In the genomic region with DNA sequence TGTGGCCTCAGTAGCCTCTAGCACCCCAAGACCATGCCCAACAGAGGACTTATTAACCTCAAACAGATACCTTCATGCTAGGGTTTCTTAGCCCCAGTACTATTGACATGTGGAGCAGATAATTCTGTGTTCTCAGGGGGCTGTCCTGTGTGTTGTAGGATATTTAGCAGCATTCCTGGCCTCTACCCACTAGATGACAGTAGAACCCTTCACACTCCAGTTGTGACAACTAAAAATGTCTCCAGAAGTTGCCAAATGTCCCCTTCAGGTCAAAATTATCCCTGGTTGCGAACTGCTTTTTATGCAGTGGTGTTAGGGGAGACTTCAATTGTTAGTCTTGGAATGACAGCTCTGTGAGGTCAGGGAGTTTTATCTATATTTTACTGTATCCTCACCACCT, we compare ENCODE assay signal across 17 cellular contexts. TPM values are rescaled to one million over a fixed set of nuclear protein-coding genes. Genes with fewer than 3 reads are reported as not detected.
DNase-seq lines count a peak whose midpoint lies in the region; ATAC-seq and TF ChIP-seq lines count a peak whose summit lies in the region.
"Had no signal": no experiment of that assay in that cellular context is flagged by ENCODE, and none has a peak within 500 bp of the region (broad histone marks: within the 10 kb centered on the region; RNA-seq: fewer than 3 reads in every experiment).

No MANE protein-coding gene starts in this region.

- no peak overlapping the region for H3K27ac ChIP-seq in dorsolateral prefrontal cortex
- H3K27ac ChIP-seq: 22Rv1, HL-60, stomach had no signal

- intact Hi-C loops in dorsolateral prefrontal cortex (cut with DNase I) (loop anchor here (5.0 to 10.0 kb wide), 5 partner anchors 126 to 441 kb away; no protein-coding TSS in a partner anchor), cardiac septum (cut with DNase I) (no loop called here)

- no peak overlapping the region for H3K4me3 Mint-ChIP-seq in progenitor cell of endocrine pancreas (ENCODE audit: low read depth)
- no peak overlapping the region for H3K4me3 Mint-ChIP-seq in stimulated activated naive CD8-positive, alpha-beta T cell treated with anti-CD3 and anti-CD28 coated beads, Interleukin-15, amount 100 ng/mL, for 72 hours
- H3K4me3 Mint-ChIP-seq: activated CD4-positive, alpha-beta memory T cell treated with anti-CD3 and anti-CD28 coated beads for 36 hours; T-helper 17 cell had no signal

- no peaks in the 10 kb centered on the region for H3K36me3 Mint-ChIP-seq in progenitor cell of endocrine pancreas (ENCODE audit: insufficient read depth)
- H3K36me3 Mint-ChIP-seq: activated CD4-positive, alpha-beta memory T cell treated with anti-CD3 and anti-CD28 coated beads for 36 hours had no signal

- peak; percentile 55 for DNase-seq in DMS 273 (lab: John Stamatoyannopoulos, UW; ENCODE audit: unreplicated experiment)
- no peak for DNase-seq in DMS 273 treated with DMSO at 0.1 percent for 48 hours (lab: John Stamatoyannopoulos, UW)
- DNase-seq in NCI-H1694 (lab: John Stamatoyannopoulos, UW), result peak; percentile 49
- DNase-seq in dorsolateral prefrontal cortex, result no peak
- DNase-seq in progenitor cell of endocrine pancreas (ENCODE audit: low spot score, unreplicated experiment), result no peak
- no peak for DNase-seq in activated naive CD4-positive, alpha-beta T cell treated with anti-CD3 and anti-CD28 coated beads, Interleukin-2, amount 50 U/mL, for 16 hours
- no peak for DNase-seq in cardiac septum (ENCODE audit: low spot score)
- no peak for DNase-seq in stimulated activated naive CD8-positive, alpha-beta T cell treated with anti-CD3 and anti-CD28 coated beads, Interleukin-15, amount 100 ng/mL, for 72 hours
- DNase-seq: activated CD4-positive, alpha-beta memory T cell treated with anti-CD3 and anti-CD28 coated beads for 36 hours; activated gamma-delta T cell treated with Interleukin-2 at 50 U/mL for 16 hours; dermis blood vessel endothelial cell; DMS153; stimulated activated CD4-positive, alpha-beta T cell treated with anti-CD3 and anti-CD28 coated beads, Interleukin-4, amount 100 ng/mL, for 4 hours; stomach; T-helper 17 cell had no signal

- no peak overlapping the region for H3K27ac Mint-ChIP-seq in progenitor cell of endocrine pancreas
- H3K27ac Mint-ChIP-seq in stimulated activated naive CD8-positive, alpha-beta T cell treated with anti-CD3 and anti-CD28 coated beads, Interleukin-15, amount 100 ng/mL, for 72 hours, result no peak overlapping the region
- H3K27ac Mint-ChIP-seq: activated CD4-positive, alpha-beta memory T cell treated with anti-CD3 and anti-CD28 coated beads for 36 hours; T-helper 17 cell had no signal

- ATAC-seq in stimulated activated naive CD8-positive, alpha-beta T cell treated with anti-CD3 and anti-CD28 coated beads, Interleukin-15, amount 100 ng/mL, for 72 hours, result no peak
- ATAC-seq: T-helper 17 cell had no signal

- no peaks in the 10 kb centered on the region for H3K9me3 Mint-ChIP-seq in progenitor cell of endocrine pancreas (ENCODE audit: low read depth)
- H3K9me3 Mint-ChIP-seq in stimulated activated naive CD8-positive, alpha-beta T cell treated with anti-CD3 and anti-CD28 coated beads, Interleukin-15, amount 100 ng/mL, for 72 hours, result no peaks in the 10 kb centered on the region
- H3K9me3 Mint-ChIP-seq: activated CD4-positive, alpha-beta memory T cell treated with anti-CD3 and anti-CD28 coated beads for 36 hours had no signal

- peaks cover 7% of the 10 kb centered on the region for H3K27me3 Mint-ChIP-seq in progenitor cell of endocrine pancreas
- H3K27me3 Mint-ChIP-seq in stimulated activated naive CD8-positive, alpha-beta T cell treated with anti-CD3 and anti-CD28 coated beads, Interleukin-15, amount 100 ng/mL, for 72 hours, result peaks cover 30% of the 10 kb centered on the region

- peaks cover 5% of the 10 kb centered on the region for H3K4me1 Mint-ChIP-seq in progenitor cell of endocrine pancreas (ENCODE audit: low read depth)
- no peaks in the 10 kb centered on the region for H3K4me1 Mint-ChIP-seq in stimulated activated naive CD8-positive, alpha-beta T cell treated with anti-CD3 and anti-CD28 coated beads, Interleukin-15, amount 100 ng/mL, for 72 hours
- H3K4me1 Mint-ChIP-seq: T-helper 17 cell had no signal

- TF ChIP-seq CTCF in dorsolateral prefrontal cortex (IDR thresholded peaks at IDR 0.05 in 54 of 56, conservative IDR thresholded peaks at IDR 0.05 in 2 of 56; ENCODE audit: low read depth in 1 of 56, partially characterized antibody in 56 of 56) (peak in 49 of 56 donors; percentile 11 to 68 (median 42)), progenitor cell of endocrine pancreas (IDR thresholded peaks at IDR 0.05; ENCODE audit: unreplicated experiment) (peak; percentile 55)

- H3K27me3 ChIP-seq in dorsolateral prefrontal cortex, result peaks cover 0 to under 1% (median 0%) of the 10 kb centered on the region in 45 donors

- H3K4me3 ChIP-seq in dorsolateral prefrontal cortex, result no peak overlapping the region
- H3K4me3 ChIP-seq: stomach had no signal

RNA-seq across cellular contexts. Expression of a gene that starts 8.1 kb away (rescaled TPM):
- total RNA-seq in dorsolateral prefrontal cortex, result 10 to 100 TPM; 51.1 to 93.6 (median 76.3) TPM
- 12.9 and 14.6 TPM in 2 replicates for total RNA-seq in progenitor cell of endocrine pancreas
- total RNA-seq in cardiac septum, result 3.1 TPM

Comparison
In these comparisons a context has a peak if more than half of its experiments do, and no peak if none do; other contexts are left out.
1. DNase-seq: peak in DMS 273 (single experiment) and NCI-H1694 (single experiment); none in DMS 273 treated with DMSO at 0.1 percent for 48 hours (single experiment), dorsolateral prefrontal cortex (0 of 10), progenitor cell of endocrine pancreas (single experiment), activated naive CD4-positive, alpha-beta T cell treated with anti-CD3 and anti-CD28 coated beads, Interleukin-2, amount 50 U/mL, for 16 hours (single experiment), cardiac septum (single experiment) and stimulated activated naive CD8-positive, alpha-beta T cell treated with anti-CD3 and anti-CD28 coated beads, Interleukin-15, amount 100 ng/mL, for 72 hours (0 of 2).